8 cellular contexts compared by ENCODE assay signal in the genomic region with DNA sequence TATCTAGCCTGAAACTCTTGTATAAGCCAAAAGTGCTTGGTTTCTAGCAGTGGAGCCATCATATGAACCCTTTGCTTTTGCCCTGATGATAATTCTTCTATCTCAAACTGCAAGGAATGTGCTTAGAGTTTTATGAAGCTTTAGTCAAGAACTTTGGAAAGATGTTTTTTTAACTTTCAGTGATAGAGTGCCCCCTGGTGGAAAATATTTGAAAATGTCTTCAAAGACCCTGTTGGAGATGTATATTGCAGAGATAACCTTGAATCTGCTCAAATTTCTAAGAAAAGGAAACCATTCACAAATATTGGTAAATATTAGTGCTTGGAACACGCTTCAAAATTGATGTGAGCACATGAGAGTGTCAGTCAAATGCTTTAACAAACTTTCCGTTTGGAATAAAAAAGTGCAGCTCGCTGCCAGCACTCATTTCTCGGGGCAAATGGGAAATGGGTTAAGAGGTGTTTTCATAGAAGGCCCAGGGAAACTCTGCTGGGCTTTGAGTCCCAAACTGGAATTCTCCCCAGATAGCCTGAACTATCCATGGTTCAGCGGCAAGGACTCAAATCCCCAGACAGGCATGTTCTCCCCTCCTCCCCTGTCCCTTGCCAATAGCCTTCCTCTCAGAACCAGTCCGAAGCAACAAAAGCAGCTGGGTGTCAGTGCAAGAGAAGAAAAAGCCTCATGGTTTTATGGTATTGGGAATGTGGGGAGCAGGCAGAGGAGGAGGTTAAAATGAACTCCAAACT.
DNase-seq lines count a peak whose midpoint lies in the region; ATAC-seq and TF ChIP-seq lines count a peak whose summit lies in the region.

No MANE protein-coding gene starts in this region.

- intact Hi-C loops in heart left ventricle (cut with DNase I) (loop anchor here in 9 of 10 donors (2.0 to 10.0 kb wide), 7 partner anchors 238 to 468 kb away; partner anchors contain the start of gene CYP26A1 (in 1 of the 9)), cardiac septum (cut with DNase I) (no loop called here), mammary epithelial cell (cut with micrococcal nuclease) (loop anchor here (1.0 to 10.0 kb wide), 3 partner anchors 129 to 273 kb away; partner anchors contain the start of gene MYOF)

- H3K36me3 ChIP-seq in heart left ventricle (peaks cover 0 to 100% (median 95%) of the 10 kb centered on the region in 9 donors), mammary epithelial cell (ENCODE audit: insufficient read depth, low read length) (peaks cover 76% of the 10 kb centered on the region)

- no peak overlapping the region for H3K27ac ChIP-seq in heart left ventricle
- H3K27ac ChIP-seq in mammary epithelial cell (ENCODE audit: insufficient read depth, low read depth, low read length): no peak overlapping the region

- H3K79me2 ChIP-seq in mammary epithelial cell (ENCODE audit: insufficient read depth, low read length): no peaks in the 10 kb centered on the region

- ATAC-seq in heart left ventricle: no peak
- ATAC-seq in GM18868 (IDR thresholded peaks at IDR 0.05; ENCODE audit: unreplicated experiment): no peak

- H3K9ac ChIP-seq in mammary epithelial cell (ENCODE audit: insufficient read depth, low read length): no peak overlapping the region

- dilution Hi-C loops in mammary epithelial cell (cut with HindIII; ENCODE audit: low sequenced_read_pairs): no loop called here

- H2AFZ ChIP-seq in mammary epithelial cell (ENCODE audit: low read depth, low read length): no peak overlapping the region

- H3K27me3 ChIP-seq in heart left ventricle (no peaks in the 10 kb centered on the region), mammary epithelial cell (ENCODE audit: insufficient read depth, low read length) (no peaks in the 10 kb centered on the region)

- in situ Hi-C loops in mammary epithelial cell (cut with MboI; ENCODE audit: low sequenced_read_pairs in 2 of 2): loop anchor here in 1 of 2 donors (25.0 kb wide), 1 partner anchor 334 kb away; no protein-coding TSS in a partner anchor

- WGBS in heart left ventricle, 4 donors: 49 to 57% (median 56%) methylated on average over 6 of the region's 6 CpGs
- WGBS in mammary epithelial cell (ENCODE audit: low coverage, missing lambda C conversion rate): 71% methylated on average over 6 of the region's 6 CpGs

- DNase-seq in heart left ventricle: no peak
- DNase-seq in cardiac septum (ENCODE audit: low spot score): no peak
- DNase-seq in NCI-H1694 treated with DMSO at 0.1 percent for 48 hours (lab: John Stamatoyannopoulos, UW): peak; percentile 37
- DNase-seq in mammary epithelial cell: no peak
- DNase-seq in medulla oblongata (ENCODE audit: extremely low spot score): peak; percentile 53
- DNase-seq in GDM1 (lab: John Stamatoyannopoulos, UW): no peak
- DNase-seq in NCI-H1048 (lab: John Stamatoyannopoulos, UW): no peak

- H4K20me1 ChIP-seq in mammary epithelial cell (ENCODE audit: insufficient read depth, low read length): peaks cover 2% of the 10 kb centered on the region

- CTCF ChIA-PET in mammary epithelial cell (lab: Charles Lee; ENCODE audit: low non-redundant PET): interaction anchor here (0.6 to 0.8 kb wide), 4 partner anchors 16 to 461 kb away, joined by 3 to 24 read pairs (median 6); no protein-coding TSS in a partner anchor

- H3K9me3 ChIP-seq in heart left ventricle (no peaks in the 10 kb centered on the region), mammary epithelial cell (replicated peaks; ENCODE audit: insufficient read depth, low read length) (no peaks in the 10 kb centered on the region)

- peak; percentile 62 to 80 (median 73) for TF ChIP-seq CTCF in heart left ventricle (IDR thresholded peaks at IDR 0.05)
- peak; percentile 43 to 48 for TF ChIP-seq CTCF in mammary epithelial cell (conservative IDR thresholded peaks at IDR 0.05 in 1 of 2, IDR thresholded peaks at IDR 0.05 in 1 of 2; ENCODE audit: extremely low read depth in 1 of 2, insufficient read depth in 1 of 2, low read depth in 1 of 2, low read length in 2 of 2)

- BruUV-seq in mammary epithelial cell (replicated peaks; lab: Mats Ljungman, UMichigan): no TSS peak

- H3K4me1 ChIP-seq in heart left ventricle (no peaks in the 10 kb centered on the region), mammary epithelial cell (ENCODE audit: insufficient read depth, low read length) (no peaks in the 10 kb centered on the region)

- H3K4me3 ChIP-seq in heart left ventricle (no peak overlapping the region), mammary epithelial cell (replicated peaks in 1 of 3; ENCODE audit: insufficient read depth in 1 of 3, low read depth in 2 of 3, low read length in 3 of 3) (no peak overlapping the region)

- no peak for TF ChIP-seq POLR2A in heart left ventricle (IDR thresholded peaks at IDR 0.05)

- no peak overlapping the region for H3K4me2 ChIP-seq in mammary epithelial cell (ENCODE audit: insufficient read depth, low read depth, low read length)

Comparison
In these comparisons a context has a peak if more than half of its experiments do, and no peak if none do; other contexts are left out.
1. DNase-seq: peak in NCI-H1694 treated with DMSO at 0.1 percent for 48 hours (single experiment) and medulla oblongata (single experiment); none in heart left ventricle (0 of 5), cardiac septum (single experiment), mammary epithelial cell (single experiment), GDM1 (single experiment) and NCI-H1048 (single experiment).